Comparison of ENCODE assay signal across 1 cellular context in the genomic region with DNA sequence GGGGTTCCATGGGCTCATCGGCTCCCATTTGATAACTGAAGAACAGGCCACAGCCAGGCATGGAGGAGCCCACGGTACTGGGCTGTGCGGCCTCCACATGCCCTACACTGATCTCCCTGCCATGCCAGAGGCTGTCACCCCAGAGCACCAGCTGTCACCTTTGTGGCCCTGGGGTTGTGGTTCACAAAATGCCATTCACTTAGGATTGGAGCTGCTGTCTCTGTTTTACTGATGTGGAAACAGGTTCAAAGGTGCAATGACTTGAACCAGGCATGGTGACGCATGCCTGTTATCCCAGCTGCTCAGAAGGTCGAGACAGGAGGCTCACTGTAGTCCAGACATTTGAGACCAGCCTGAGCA.
TF ChIP-seq lines count a peak whose summit lies in the region.

No MANE protein-coding gene starts in this region.

TF ChIP-seq in HEK293T, 16 proteins besides CTCF, POLR2A, EP300 and RAD21 (continued from another document):
- TF ChIP-seq FOXK2 (IDR thresholded peaks at IDR 0.05) (no peak), SP1 (IDR thresholded peaks at IDR 0.05) (no peak), TARDBP (IDR thresholded peaks at IDR 0.05) (no peak), HDGF (IDR thresholded peaks at IDR 0.05; ENCODE audit: borderline replicate concordance) (no peak), ZNF384 (IDR thresholded peaks at IDR 0.05) (no peak), SUZ12 (IDR thresholded peaks at IDR 0.05) (no peak), LEF1 (IDR thresholded peaks at IDR 0.05; ENCODE audit: borderline replicate concordance) (no peak), NFRKB (IDR thresholded peaks at IDR 0.05) (no peak)
- TF ChIP-seq, protein P1, sequence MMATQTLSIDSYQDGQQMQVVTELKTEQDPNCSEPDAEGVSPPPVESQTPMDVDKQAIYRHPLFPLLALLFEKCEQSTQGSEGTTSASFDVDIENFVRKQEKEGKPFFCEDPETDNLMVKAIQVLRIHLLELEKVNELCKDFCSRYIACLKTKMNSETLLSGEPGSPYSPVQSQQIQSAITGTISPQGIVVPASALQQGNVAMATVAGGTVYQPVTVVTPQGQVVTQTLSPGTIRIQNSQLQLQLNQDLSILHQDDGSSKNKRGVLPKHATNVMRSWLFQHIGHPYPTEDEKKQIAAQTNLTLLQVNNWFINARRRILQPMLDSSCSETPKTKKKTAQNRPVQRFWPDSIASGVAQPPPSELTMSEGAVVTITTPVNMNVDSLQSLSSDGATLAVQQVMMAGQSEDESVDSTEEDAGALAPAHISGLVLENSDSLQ (IDR thresholded peaks at IDR 0.05), result no peak
